In genomic region chr1:22518379-22518778, GRCh38 we compare ENCODE assay signal across 21 cellular contexts. TPM values are rescaled to one million over a fixed set of nuclear protein-coding genes. Genes with fewer than 3 reads are reported as not detected.
"Had no signal": no experiment of that assay in that cellular context is flagged by ENCODE, and none has a peak within 500 bp of the region (broad histone marks: within the 10 kb centered on the region; RNA-seq: fewer than 3 reads in every experiment).

No MANE protein-coding gene starts in this region.

- H3K27ac Mint-ChIP-seq: activated naive CD8-positive, alpha-beta T cell treated with anti-CD3 and anti-CD28 coated beads, Interleukin-2, amount 10 ng/mL, durations not matched to agents 7 days and 5 days; dendritic cell treated with granulocyte-macrophage colony-stimulating factor and Interleukin-4, amounts not matched to agents 40 ng/mL and 50 ng/mL, for 4 days; natural killer cell treated with Interleukin-12 subunit alpha and Interleukin-12 subunit beta and Interleukin-15 and Interleukin-18, amount 100 ng/mL, for 72 hours; progenitor cell of endocrine pancreas had no signal

- H3K9me3 Mint-ChIP-seq: activated naive CD8-positive, alpha-beta T cell treated with anti-CD3 and anti-CD28 coated beads, Interleukin-2, amount 10 ng/mL, durations not matched to agents 7 days and 5 days; dendritic cell treated with granulocyte-macrophage colony-stimulating factor and Interleukin-4, amounts not matched to agents 40 ng/mL and 50 ng/mL, for 4 days; natural killer cell treated with Interleukin-12 subunit alpha and Interleukin-12 subunit beta and Interleukin-15 and Interleukin-18, amount 100 ng/mL, for 72 hours had no signal

- H3K27ac ChIP-seq: right atrium auricular region, skin epidermis, tibial nerve, uterus had no signal

- H3K36me3 ChIP-seq: uterus had no signal

- H3K4me1 Mint-ChIP-seq: activated naive CD8-positive, alpha-beta T cell treated with anti-CD3 and anti-CD28 coated beads, Interleukin-2, amount 10 ng/mL, durations not matched to agents 7 days and 5 days had no signal

- ATAC-seq: activated CD4-positive, CD25-positive, alpha-beta regulatory T cell treated with anti-CD3 and anti-CD28 coated beads, Interleukin-2, amount 50 U/mL, for 24 hours; natural killer cell treated with Interleukin-12 subunit alpha and Interleukin-12 subunit beta and Interleukin-15 and Interleukin-18, amount 100 ng/mL, for 72 hours had no signal

- H3K27me3 ChIP-seq: right atrium auricular region, tibial nerve, uterus had no signal

- H3K9me3 ChIP-seq: right atrium auricular region, tibial nerve, uterus had no signal

- H3K27me3 Mint-ChIP-seq: activated naive CD8-positive, alpha-beta T cell treated with anti-CD3 and anti-CD28 coated beads, Interleukin-2, amount 10 ng/mL, durations not matched to agents 7 days and 5 days; dendritic cell treated with granulocyte-macrophage colony-stimulating factor and Interleukin-4, amounts not matched to agents 40 ng/mL and 50 ng/mL, for 4 days; natural killer cell treated with Interleukin-12 subunit alpha and Interleukin-12 subunit beta and Interleukin-15 and Interleukin-18, amount 100 ng/mL, for 72 hours; progenitor cell of endocrine pancreas had no signal

- H3K4me3 ChIP-seq: right atrium auricular region, skin epidermis, tibial nerve, uterus had no signal

- H3K4me1 ChIP-seq: right atrium auricular region, tibial nerve, uterus had no signal

- DNase-seq: activated CD4-positive, alpha-beta T cell treated with anti-CD3 and anti-CD28 coated beads, Interleukin-2, amount 50 U/mL, for 1 hour; activated naive CD4-positive, alpha-beta T cell; activated naive CD8-positive, alpha-beta T cell treated with anti-CD3 and anti-CD28 coated beads, Interleukin-2, amount 10 ng/mL, durations not matched to agents 7 days and 5 days; activated T-cell treated with anti-CD3 and anti-CD28 coated beads for 4 hours; effector memory CD4-positive, alpha-beta T cell; foreskin melanocyte; kidney glomerular epithelial cell; mesenchymal stem cell; occipital lobe; stimulated activated CD4-positive, alpha-beta T cell treated with anti-CD3 and anti-CD28 coated beads, Interleukin-4, amount 100 ng/mL, for 24 hours; stimulated activated naive CD4-positive, alpha-beta T cell; uterus had no signal

- H3K4me3 Mint-ChIP-seq: activated naive CD8-positive, alpha-beta T cell treated with anti-CD3 and anti-CD28 coated beads, Interleukin-2, amount 10 ng/mL, durations not matched to agents 7 days and 5 days; dendritic cell treated with granulocyte-macrophage colony-stimulating factor and Interleukin-4, amounts not matched to agents 40 ng/mL and 50 ng/mL, for 4 days; natural killer cell treated with Interleukin-12 subunit alpha and Interleukin-12 subunit beta and Interleukin-15 and Interleukin-18, amount 100 ng/mL, for 72 hours had no signal

RNA-seq across cellular contexts. Expression of gene EPHA8, which starts 44.9 kb away (rescaled TPM):
- total RNA-seq: activated naive CD8-positive, alpha-beta T cell treated with anti-CD3 and anti-CD28 coated beads, Interleukin-2, amount 10 ng/mL, durations not matched to agents 7 days and 5 days; fibroblast of lung; liver; natural killer cell treated with Interleukin-12 subunit alpha and Interleukin-12 subunit beta and Interleukin-15 and Interleukin-18, amount 100 ng/mL, for 72 hours; right atrium auricular region; tibial nerve had no signal
- polyA plus RNA-seq: fibroblast of lung, liver had no signal
